ENCODE assay signal across 8 cellular contexts in genomic region chr11:109946322-109946846, GRCh38.
DNase-seq lines count a peak whose midpoint lies in the region; ATAC-seq and TF ChIP-seq lines count a peak whose summit lies in the region.

No MANE protein-coding gene starts in this region.

- H3K36me3 Mint-ChIP-seq in nephron (ENCODE audit: low read depth): no peaks in the 10 kb centered on the region

- peaks cover 3% of the 10 kb centered on the region for H3K9me3 Mint-ChIP-seq in nephron

- H3K27ac Mint-ChIP-seq in nephron: peak overlapping the region in 2 of 3 experiments; percentile 37 to 59

- H3K4me3 ChIP-seq in fibroblast of the aortic adventitia (ENCODE audit: low read depth, low read length): peak overlapping the region; percentile 52

- peak overlapping the region; percentile 32 for H3K27ac ChIP-seq in substantia nigra (ENCODE audit: low read depth, low read length, poor library complexity, severe bottlenecking)

- H3K27me3 Mint-ChIP-seq in nephron (ENCODE audit: low read depth): no peaks in the 10 kb centered on the region

- TF ChIP-seq CTCF in fibroblast of the aortic adventitia (IDR thresholded peaks at IDR 0.05; ENCODE audit: insufficient read depth, low read length) (peak; percentile 96), nephron (IDR thresholded peaks at IDR 0.05; ENCODE audit: unreplicated experiment in 3 of 3) (peak; percentile 85 to 94 (median 86))

- DNase-seq in DMS79 treated with DMSO at 0.1 percent for 48 hours (lab: John Stamatoyannopoulos, UW): peak; percentile 91
- peak in 47 of 76 experiments; percentile 1 to 64 (median 28) for DNase-seq in HUDEP-2 (lab: John Stamatoyannopoulos, UW; ENCODE audit: unreplicated experiment in 76 of 76)
- peak; percentile 87 for DNase-seq in NOMO-1 treated with dmso at 0.1 percent for 144 hours (lab: John Stamatoyannopoulos, UW; ENCODE audit: unreplicated experiment)
- peak; percentile 44 for DNase-seq in activated T-cell treated with anti-CD3 and anti-CD28 coated beads for 48 hours (ENCODE audit: low read depth)
- peak; percentile 99 for DNase-seq in fibroblast of the aortic adventitia (ENCODE audit: low read depth)
- DNase-seq in substantia nigra (lab: John Stamatoyannopoulos, UW): peak in 47 of 49 donors; percentile 4 to 89 (median 69)

- peak overlapping the region; percentile 62 to 80 (median 70) for H3K4me3 Mint-ChIP-seq in nephron

- H3K4me1 Mint-ChIP-seq in nephron: peaks cover 9% of the 10 kb centered on the region

- ATAC-seq in GM21528 (IDR thresholded peaks at IDR 0.05; ENCODE audit: low FRiP score, unreplicated experiment): peak; percentile 96

Comparison
In these comparisons a context has a peak if more than half of its experiments do, and no peak if none do; other contexts are left out.
1. Peak in every context shown above with its lines: DNase-seq, ATAC-seq, H3K4me3 ChIP-seq and H3K27ac ChIP-seq.
2. DNase-seq: peak in every context shown above with its lines; median percentile 99 in fibroblast of the aortic adventitia; 91 in DMS79 treated with DMSO at 0.1 percent for 48 hours; 87 in NOMO-1 treated with dmso at 0.1 percent for 144 hours; 69 in substantia nigra; 44 in activated T-cell treated with anti-CD3 and anti-CD28 coated beads for 48 hours; 28 in HUDEP-2.